ENCODE assay signal across 24 cellular contexts in genomic region chr17:77535435-77535834, GRCh38.
DNase-seq lines count a peak whose midpoint lies in the region; ATAC-seq, FAIRE-seq and TF ChIP-seq lines count a peak whose summit lies in the region.
"Had no signal": no experiment of that assay in that cellular context is flagged by ENCODE, and none has a peak within 500 bp of the region (broad histone marks: within the 10 kb centered on the region; RNA-seq: fewer than 3 reads in every experiment).

No MANE protein-coding gene starts in this region.

- H3K4me3 ChIP-seq in fibroblast of villous mesenchyme (ENCODE audit: low read depth, low read length): no peak overlapping the region
- H3K4me3 ChIP-seq in spleen: no peak overlapping the region
- H3K4me3 ChIP-seq: cardiac muscle cell, mucosa of descending colon, upper lobe of left lung had no signal

- TF ChIP-seq CTCF in fibroblast of villous mesenchyme (IDR thresholded peaks at IDR 0.05; ENCODE audit: insufficient read depth, low read depth, low read length) (no peak), spleen (IDR thresholded peaks at IDR 0.05 in 8 of 11, conservative IDR thresholded peaks at IDR 0.05 in 3 of 11) (no peak)

- no peak for FAIRE-seq in frontal cortex (lab: Jason Lieb, UNC)
- FAIRE-seq: GM18507, small intestine had no signal

- no peaks in the 10 kb centered on the region for H3K36me3 ChIP-seq in spleen
- H3K36me3 ChIP-seq: cardiac muscle cell, upper lobe of left lung had no signal

- H3K27me3 ChIP-seq in spleen (replicated peaks in 1 of 7): peaks cover 0 to 35% (median 5%) of the 10 kb centered on the region in 7 donors
- H3K27me3 ChIP-seq: cardiac muscle cell, upper lobe of left lung had no signal

- H3K9me3 ChIP-seq in spleen: peaks cover 0 to 13% (median 5%) of the 10 kb centered on the region in 8 donors
- H3K9me3 ChIP-seq: mucosa of descending colon, upper lobe of left lung had no signal

- H3K27ac ChIP-seq in spleen: no peak overlapping the region
- H3K27ac ChIP-seq: 22Rv1, C4-2B, cardiac muscle cell, KMS-11, upper lobe of left lung had no signal

- 21 to 37% (median 27%) methylated on average over 8 to 10 of the region's 10 CpGs for WGBS in spleen, 5 donors

- TF ChIP-seq POLR2A in spleen (IDR thresholded peaks at IDR 0.05): no peak

- intact Hi-C loops in spleen (cut with DNase I; ENCODE audit: low total_unique reads): no loop called here

- no peaks in the 10 kb centered on the region for H3K4me1 ChIP-seq in spleen
- H3K4me1 ChIP-seq: upper lobe of left lung had no signal

- peak; percentile 39 for DNase-seq in DMS53 (lab: John Stamatoyannopoulos, UW)
- no peak for DNase-seq in DMS53 treated with DMSO at 0.1 percent for 48 hours (lab: John Stamatoyannopoulos, UW; ENCODE audit: unreplicated experiment)
- peak; percentile 43 for DNase-seq in RPMI7951 (ENCODE audit: low read depth)
- DNase-seq in fibroblast of villous mesenchyme (ENCODE audit: low read depth): peak; percentile 49
- DNase-seq in spleen: peak; percentile 33
- no peak for DNase-seq in frontal cortex (ENCODE audit: low spot score in 2 of 2)
- no peak for DNase-seq in NCI-H1092 treated with DMSO at 0.1 percent for 48 hours (lab: John Stamatoyannopoulos, UW)
- DNase-seq: activated CD8-positive, alpha-beta memory T cell treated with anti-CD3 and anti-CD28 coated beads, Interleukin-2, amount 50 U/mL, for 48 hours; activated naive CD4-positive, alpha-beta T cell treated with anti-CD3 and anti-CD28 coated beads for 36 hours; effector CD8-positive, alpha-beta T cell; mucosa of descending colon; NCI-H1417; NK-92 treated with Interleukin-12 subunit alpha and Interleukin-12 subunit beta, amount 100 ng/mL, for 24 hours; nucleus accumbens; small intestine; T-helper 17 cell; upper lobe of left lung had no signal

- ATAC-seq in HG03139 (IDR thresholded peaks at IDR 0.05; ENCODE audit: unreplicated experiment): no peak
- ATAC-seq: mucosa of descending colon; stimulated activated effector memory CD8-positive, alpha-beta T cell treated with anti-CD3 and anti-CD28 coated beads, Interleukin-12 subunit alpha, Interleukin-12 subunit beta, amount 100 ng/mL, for 72 hours; T-helper 17 cell had no signal

Comparison
In these comparisons a context has a peak if more than half of its experiments do, and no peak if none do; other contexts are left out.
1. DNase-seq: peak in DMS53 (single experiment), RPMI7951 (single experiment), fibroblast of villous mesenchyme (single experiment) and spleen (single experiment); none in DMS53 treated with DMSO at 0.1 percent for 48 hours (single experiment), frontal cortex (0 of 2) and NCI-H1092 treated with DMSO at 0.1 percent for 48 hours (single experiment).